Comparison of ENCODE assay signal across 26 cellular contexts in genomic region chr11:116859175-116859574, GRCh38. TPM values are rescaled to one million over a fixed set of nuclear protein-coding genes. Genes with fewer than 3 reads are reported as not detected.
A peak's percentile ranks its signal among the peaks of the same experiment; 100 is the strongest.
DNase-seq lines count a peak whose midpoint lies in the region; ATAC-seq and TF ChIP-seq lines count a peak whose summit lies in the region.
"Had no signal": no experiment of that assay in that cellular context is flagged by ENCODE, and none has a peak within 500 bp of the region (broad histone marks: within the 10 kb centered on the region; RNA-seq: fewer than 3 reads in every experiment).

No MANE protein-coding gene starts in this region.

- no peaks in the 10 kb centered on the region for H3K79me2 ChIP-seq in osteoblast (ENCODE audit: insufficient read depth, low read length)

- intact Hi-C loops in activated CD4-positive, alpha-beta memory T cell treated with anti-CD3 and anti-CD28 coated beads for 36 hours (cut with micrococcal nuclease): no loop called here
- intact Hi-C loops in activated naive CD4-positive, alpha-beta T cell treated with anti-CD3 and anti-CD28 coated beads for 36 hours (cut with micrococcal nuclease): no loop called here

- no peak overlapping the region for H3K4me3 Mint-ChIP-seq in activated CD4-positive, alpha-beta memory T cell treated with anti-CD3 and anti-CD28 coated beads for 36 hours
- H3K4me3 Mint-ChIP-seq in activated CD4-positive, alpha-beta memory T cell treated with anti-CD3 and anti-CD28 coated beads, Interleukin-2, amount 10 ng/mL, durations not matched to agents 7 days and 5 days: no peak overlapping the region
- no peak overlapping the region for H3K4me3 Mint-ChIP-seq in activated T-helper 17 cell treated with anti-CD3 and anti-CD28 coated beads, Interleukin-2, amount 50 U/mL, for 72 hours
- H3K4me3 Mint-ChIP-seq in immature natural killer cell: no peak overlapping the region
- no peak overlapping the region for H3K4me3 Mint-ChIP-seq in activated naive CD4-positive, alpha-beta T cell treated with anti-CD3 and anti-CD28 coated beads for 36 hours
- H3K4me3 Mint-ChIP-seq: GM23338 had no signal

- H3K27ac Mint-ChIP-seq in activated CD4-positive, alpha-beta memory T cell treated with anti-CD3 and anti-CD28 coated beads for 36 hours: peak overlapping the region; percentile 21
- H3K27ac Mint-ChIP-seq in activated CD4-positive, alpha-beta memory T cell treated with anti-CD3 and anti-CD28 coated beads, Interleukin-2, amount 10 ng/mL, durations not matched to agents 7 days and 5 days: no peak overlapping the region
- H3K27ac Mint-ChIP-seq in activated T-helper 17 cell treated with anti-CD3 and anti-CD28 coated beads, Interleukin-2, amount 50 U/mL, for 72 hours: peak overlapping the region; percentile 52
- peak overlapping the region in 4 of 6 donors; percentile 48 to 69 (median 59) for H3K27ac Mint-ChIP-seq in immature natural killer cell
- no peak overlapping the region for H3K27ac Mint-ChIP-seq in activated naive CD4-positive, alpha-beta T cell treated with anti-CD3 and anti-CD28 coated beads for 36 hours
- H3K27ac Mint-ChIP-seq: GM23338 had no signal

- peaks cover 44% of the 10 kb centered on the region for H3K4me1 Mint-ChIP-seq in activated CD4-positive, alpha-beta memory T cell treated with anti-CD3 and anti-CD28 coated beads for 36 hours (ENCODE audit: low read depth)
- H3K4me1 Mint-ChIP-seq in activated CD4-positive, alpha-beta memory T cell treated with anti-CD3 and anti-CD28 coated beads, Interleukin-2, amount 10 ng/mL, durations not matched to agents 7 days and 5 days: peaks cover 27% of the 10 kb centered on the region
- H3K4me1 Mint-ChIP-seq in activated T-helper 17 cell treated with anti-CD3 and anti-CD28 coated beads, Interleukin-2, amount 50 U/mL, for 72 hours: peaks cover 32% of the 10 kb centered on the region
- peaks cover 27 to 31% of the 10 kb centered on the region in 2 donors for H3K4me1 Mint-ChIP-seq in immature natural killer cell
- H3K4me1 Mint-ChIP-seq in activated naive CD4-positive, alpha-beta T cell treated with anti-CD3 and anti-CD28 coated beads for 36 hours (ENCODE audit: low read depth): peaks cover 30% of the 10 kb centered on the region
- H3K4me1 Mint-ChIP-seq: GM23338 had no signal

- no peak overlapping the region for H3K4me3 ChIP-seq in osteoblast (ENCODE audit: insufficient read depth, low read length)
- no peak overlapping the region for H3K4me3 ChIP-seq in suprapubic skin
- H3K4me3 ChIP-seq: GM23338, PC-9, SJCRH30 had no signal

- no peaks in the 10 kb centered on the region for H4K20me1 ChIP-seq in osteoblast (ENCODE audit: insufficient read depth, low read length)

- peaks cover 41% of the 10 kb centered on the region for H3K4me1 ChIP-seq in osteoblast (ENCODE audit: insufficient read depth, low read length)
- no peaks in the 10 kb centered on the region for H3K4me1 ChIP-seq in suprapubic skin
- H3K4me1 ChIP-seq: BE2C, SJCRH30 had no signal

- H3K27me3 Mint-ChIP-seq in activated CD4-positive, alpha-beta memory T cell treated with anti-CD3 and anti-CD28 coated beads for 36 hours: no peaks in the 10 kb centered on the region
- H3K27me3 Mint-ChIP-seq in activated CD4-positive, alpha-beta memory T cell treated with anti-CD3 and anti-CD28 coated beads, Interleukin-2, amount 10 ng/mL, durations not matched to agents 7 days and 5 days: no peaks in the 10 kb centered on the region
- H3K27me3 Mint-ChIP-seq in activated T-helper 17 cell treated with anti-CD3 and anti-CD28 coated beads, Interleukin-2, amount 50 U/mL, for 72 hours: no peaks in the 10 kb centered on the region
- H3K27me3 Mint-ChIP-seq in immature natural killer cell (ENCODE audit: low read depth in 3 of 3): peaks cover under 1 to 5% (median 3%) of the 10 kb centered on the region in 3 donors
- no peaks in the 10 kb centered on the region for H3K27me3 Mint-ChIP-seq in activated naive CD4-positive, alpha-beta T cell treated with anti-CD3 and anti-CD28 coated beads for 36 hours (ENCODE audit: low read depth)

- H3K9me3 ChIP-seq in osteoblast (ENCODE audit: low read depth, low read length): no peaks in the 10 kb centered on the region
- H3K9me3 ChIP-seq in suprapubic skin: no peaks in the 10 kb centered on the region
- H3K9me3 ChIP-seq: BE2C, Caco-2, SJCRH30 had no signal

- TF ChIP-seq POLR2A in suprapubic skin (IDR thresholded peaks at IDR 0.05): no peak

- CTCF ChIA-PET in activated CD4-positive, alpha-beta memory T cell treated with anti-CD3 and anti-CD28 coated beads for 36 hours (lab: Charles Lee): interaction anchor here (1.4 kb wide), 1 partner anchor 23 kb away, joined by 3 read pairs; no protein-coding TSS in a partner anchor
- CTCF ChIA-PET in activated CD4-positive, alpha-beta memory T cell treated with anti-CD3 and anti-CD28 coated beads, Interleukin-2, amount 10 ng/mL, durations not matched to agents 7 days and 5 days (lab: Charles Lee): interaction anchor here (1.9 kb wide), 1 partner anchor 23 kb away, joined by 5 read pairs; no protein-coding TSS in a partner anchor
- CTCF ChIA-PET in activated naive CD4-positive, alpha-beta T cell treated with anti-CD3 and anti-CD28 coated beads for 36 hours (lab: Charles Lee): interaction anchor here (0.7 to 1.1 kb wide), 2 partner anchors 23 to 322 kb away, joined by 4 read pairs; no protein-coding TSS in a partner anchor

- no peak for ATAC-seq in activated T-helper 17 cell treated with anti-CD3 and anti-CD28 coated beads, Interleukin-2, amount 50 U/mL, for 72 hours (replicated peaks)
- ATAC-seq: GM23338, Right ventricle myocardium inferior had no signal

- peaks cover 47% of the 10 kb centered on the region for H3K36me3 Mint-ChIP-seq in activated CD4-positive, alpha-beta memory T cell treated with anti-CD3 and anti-CD28 coated beads for 36 hours
- peaks cover 78% of the 10 kb centered on the region for H3K36me3 Mint-ChIP-seq in activated CD4-positive, alpha-beta memory T cell treated with anti-CD3 and anti-CD28 coated beads, Interleukin-2, amount 10 ng/mL, durations not matched to agents 7 days and 5 days (ENCODE audit: low read depth)
- H3K36me3 Mint-ChIP-seq in activated T-helper 17 cell treated with anti-CD3 and anti-CD28 coated beads, Interleukin-2, amount 50 U/mL, for 72 hours (ENCODE audit: low read depth): peaks cover 97% of the 10 kb centered on the region
- H3K36me3 Mint-ChIP-seq in immature natural killer cell: peaks cover 33 to 54% (median 43%) of the 10 kb centered on the region in 3 donors
- H3K36me3 Mint-ChIP-seq in activated naive CD4-positive, alpha-beta T cell treated with anti-CD3 and anti-CD28 coated beads for 36 hours (ENCODE audit: low read depth): peaks cover 40% of the 10 kb centered on the region

- no peak for DNase-seq in activated CD4-positive, alpha-beta memory T cell treated with anti-CD3 and anti-CD28 coated beads for 36 hours
- no peak for DNase-seq in activated CD4-positive, alpha-beta memory T cell treated with anti-CD3 and anti-CD28 coated beads, Interleukin-2, amount 10 ng/mL, durations not matched to agents 7 days and 5 days
- DNase-seq in immature natural killer cell (no peak), osteoblast (ENCODE audit: insufficient read length, low spot score, missing footprints) (no peak), nucleus accumbens (lab: John Stamatoyannopoulos, UW) (no peak), suprapubic skin (ENCODE audit: low spot score in 2 of 2) (no peak)
- DNase-seq in activated naive CD4-positive, alpha-beta T cell treated with anti-CD3 and anti-CD28 coated beads for 36 hours: no peak
- DNase-seq: ACHN; BE2C; Caco-2; HCEC 1CT; NCI-H1048; NCI-H1417; NCI-H1694; NCI-H2029 treated with DMSO at 0.1 percent for 48 hours; NCI-H446 treated with DMSO at 0.1 percent for 48 hours; NCI-H526; NCI-H82; NK-92 treated with Interleukin-12 subunit alpha and Interleukin-12 subunit beta, amount 100 ng/mL, for 24 hours; PC-9; SJCRH30 had no signal

- no peaks in the 10 kb centered on the region for H3K27me3 ChIP-seq in osteoblast (ENCODE audit: insufficient read depth, low read length)
- H3K27me3 ChIP-seq in suprapubic skin: no peaks in the 10 kb centered on the region
- H3K27me3 ChIP-seq: BE2C, SJCRH30 had no signal

- H3K9me3 Mint-ChIP-seq in activated CD4-positive, alpha-beta memory T cell treated with anti-CD3 and anti-CD28 coated beads for 36 hours: no peaks in the 10 kb centered on the region
- H3K9me3 Mint-ChIP-seq in activated CD4-positive, alpha-beta memory T cell treated with anti-CD3 and anti-CD28 coated beads, Interleukin-2, amount 10 ng/mL, durations not matched to agents 7 days and 5 days: peaks cover 3% of the 10 kb centered on the region
- no peaks in the 10 kb centered on the region for H3K9me3 Mint-ChIP-seq in activated T-helper 17 cell treated with anti-CD3 and anti-CD28 coated beads, Interleukin-2, amount 50 U/mL, for 72 hours
- H3K9me3 Mint-ChIP-seq in immature natural killer cell: no peaks in the 10 kb centered on the region
- H3K9me3 Mint-ChIP-seq in activated naive CD4-positive, alpha-beta T cell treated with anti-CD3 and anti-CD28 coated beads for 36 hours: no peaks in the 10 kb centered on the region
- H3K9me3 Mint-ChIP-seq: GM23338 had no signal

- TF ChIP-seq EP300 in suprapubic skin (IDR thresholded peaks at IDR 0.05): no peak

- POLR2A ChIA-PET in activated CD4-positive, alpha-beta memory T cell treated with anti-CD3 and anti-CD28 coated beads for 36 hours (lab: Charles Lee): no interaction called here
- POLR2A ChIA-PET in activated CD4-positive, alpha-beta memory T cell treated with anti-CD3 and anti-CD28 coated beads, Interleukin-2, amount 10 ng/mL, durations not matched to agents 7 days and 5 days (lab: Charles Lee): no interaction called here

- no peak overlapping the region for H3K4me2 ChIP-seq in osteoblast (ENCODE audit: insufficient read depth, low read length)
- H3K4me2 ChIP-seq: GM23338, PC-9 had no signal

- no peak overlapping the region for H2AFZ ChIP-seq in osteoblast (ENCODE audit: low read length)
- H2AFZ ChIP-seq: GM23338, PC-9 had no signal

- TF ChIP-seq CTCF in osteoblast (IDR thresholded peaks at IDR 0.05; ENCODE audit: extremely low read depth, low read depth, low read length) (no peak), suprapubic skin (IDR thresholded peaks at IDR 0.05) (no peak)

- WGBS in suprapubic skin: 94% methylated on average over 8 of the region's 8 CpGs

- H3K27ac ChIP-seq in osteoblast (ENCODE audit: low read depth, low read length): no peak overlapping the region
- no peak overlapping the region for H3K27ac ChIP-seq in suprapubic skin
- H3K27ac ChIP-seq: 22Rv1, PC-9, SJCRH30 had no signal

- H3K36me3 ChIP-seq in osteoblast (ENCODE audit: insufficient read depth, low read length) (peaks cover 62% of the 10 kb centered on the region), suprapubic skin (peaks cover 73% of the 10 kb centered on the region)

RNA-seq across cellular contexts. Expression of gene APOA1, which starts 21.8 kb away (rescaled TPM):
- total RNA-seq in activated CD4-positive, alpha-beta memory T cell treated with anti-CD3 and anti-CD28 coated beads for 36 hours: under 1 TPM in 1 of 2 experiments, not detected in 1; 0.24 TPM
- not detected for total RNA-seq in activated CD4-positive, alpha-beta memory T cell treated with anti-CD3 and anti-CD28 coated beads, Interleukin-2, amount 10 ng/mL, durations not matched to agents 7 days and 5 days
- under 1 TPM; 0.37 TPM for total RNA-seq in activated T-helper 17 cell treated with anti-CD3 and anti-CD28 coated beads, Interleukin-2, amount 50 U/mL, for 72 hours
- polyA plus RNA-seq in immature natural killer cell: under 1 TPM in 2 of 3 donors, not detected in 1; 0.42 to 0.53 TPM
- under 0.01 and 0.29 TPM in 2 replicates for total RNA-seq in osteoblast
- not detected for total RNA-seq in activated naive CD4-positive, alpha-beta T cell treated with anti-CD3 and anti-CD28 coated beads for 36 hours
- total RNA-seq in suprapubic skin: 10 to 100 TPM in 1 of 4 donors, 1 to 10 TPM in 2, not detected in 1; 1.2 to 11.6 (median 2.9) TPM
- total RNA-seq: GM23338, PC-9, SJCRH30 had no signal

RNA-seq across cellular contexts. Expression of gene APOC3, which starts 29.5 kb away (rescaled TPM):
- not detected for total RNA-seq in activated CD4-positive, alpha-beta memory T cell treated with anti-CD3 and anti-CD28 coated beads for 36 hours
- not detected for total RNA-seq in activated CD4-positive, alpha-beta memory T cell treated with anti-CD3 and anti-CD28 coated beads, Interleukin-2, amount 10 ng/mL, durations not matched to agents 7 days and 5 days
- not detected for total RNA-seq in activated T-helper 17 cell treated with anti-CD3 and anti-CD28 coated beads, Interleukin-2, amount 50 U/mL, for 72 hours
- not detected for polyA plus RNA-seq in immature natural killer cell
- total RNA-seq in osteoblast (not detected in 2 replicates), suprapubic skin (10 to 100 TPM in 1 of 4 donors, 1 to 10 TPM in 1, not detected in 2; 2.6 to 36.5 TPM)
- total RNA-seq in activated naive CD4-positive, alpha-beta T cell treated with anti-CD3 and anti-CD28 coated beads for 36 hours: not detected
- total RNA-seq: GM23338, PC-9, Right ventricle myocardium inferior, RPMI7951, SJCRH30 had no signal
- polyA plus RNA-seq: GM23338 had no signal

RNA-seq across cellular contexts. Expression of gene APOA4, which starts 36.1 kb away (rescaled TPM):
- total RNA-seq in activated CD4-positive, alpha-beta memory T cell treated with anti-CD3 and anti-CD28 coated beads for 36 hours: not detected
- total RNA-seq in activated CD4-positive, alpha-beta memory T cell treated with anti-CD3 and anti-CD28 coated beads, Interleukin-2, amount 10 ng/mL, durations not matched to agents 7 days and 5 days: not detected
- not detected for total RNA-seq in activated T-helper 17 cell treated with anti-CD3 and anti-CD28 coated beads, Interleukin-2, amount 50 U/mL, for 72 hours
- not detected for polyA plus RNA-seq in immature natural killer cell
- total RNA-seq in osteoblast (not detected in 2 replicates), suprapubic skin (1 to 10 TPM in 2 of 4 donors, under 1 TPM in 1, not detected in 1; 0.34 to 3.9 (median 2.3) TPM)
- total RNA-seq in activated naive CD4-positive, alpha-beta T cell treated with anti-CD3 and anti-CD28 coated beads for 36 hours: not detected
- total RNA-seq: GM23338, PC-9, Right ventricle myocardium inferior, RPMI7951, SJCRH30 had no signal
- polyA plus RNA-seq: GM23338 had no signal

Comparison
In these comparisons a context has a peak if more than half of its experiments do, and no peak if none do; other contexts are left out.
1. H3K27ac Mint-ChIP-seq: peak in activated CD4-positive, alpha-beta memory T cell treated with anti-CD3 and anti-CD28 coated beads for 36 hours (single experiment), activated T-helper 17 cell treated with anti-CD3 and anti-CD28 coated beads, Interleukin-2, amount 50 U/mL, for 72 hours (single experiment) and immature natural killer cell (4 of 6); none in activated CD4-positive, alpha-beta memory T cell treated with anti-CD3 and anti-CD28 coated beads, Interleukin-2, amount 10 ng/mL, durations not matched to agents 7 days and 5 days (single experiment) and activated naive CD4-positive, alpha-beta T cell treated with anti-CD3 and anti-CD28 coated beads for 36 hours (single experiment).